Comparison of ENCODE assay signal across 8 cellular contexts in the genomic region with DNA sequence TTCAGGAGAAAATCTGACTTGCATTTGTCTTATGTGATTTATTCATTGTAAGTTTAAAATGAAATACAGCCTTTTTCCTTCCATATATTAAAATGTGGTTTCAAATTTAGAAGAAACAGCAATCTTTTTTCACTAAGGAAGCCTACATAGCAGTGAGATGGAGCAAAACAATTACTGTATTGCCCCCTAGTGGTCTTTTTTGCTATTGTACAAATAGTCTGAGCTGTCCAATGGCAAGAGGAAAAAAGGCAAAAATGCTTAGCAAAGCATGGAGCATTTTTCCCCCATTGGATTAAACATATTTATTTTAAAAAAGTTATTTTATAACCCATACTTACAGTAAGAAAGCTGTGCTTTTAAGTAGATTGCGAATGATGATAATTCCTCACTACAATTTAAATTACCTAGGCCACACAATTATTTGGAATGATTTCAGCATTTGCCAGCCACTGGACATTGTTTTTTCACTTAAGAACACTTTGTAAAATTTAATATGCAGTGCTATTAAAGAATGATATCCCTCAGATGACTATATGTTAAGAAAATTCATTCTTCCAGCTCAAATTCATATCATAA.
DNase-seq lines count a peak whose midpoint lies in the region; ATAC-seq and TF ChIP-seq lines count a peak whose summit lies in the region.

No MANE protein-coding gene starts in this region.

- no peaks in the 10 kb centered on the region for H4K20me1 ChIP-seq in SK-N-SH (ENCODE audit: insufficient read depth)
- no peaks in the 10 kb centered on the region for H4K20me1 ChIP-seq in neural cell (ENCODE audit: insufficient read depth)

- H3K27me3 ChIP-seq in SK-N-SH (ENCODE audit: insufficient read depth) (no peaks in the 10 kb centered on the region), esophagus muscularis mucosa (no peaks in the 10 kb centered on the region), neural cell (ENCODE audit: insufficient read depth, low read depth, low read length) (no peaks in the 10 kb centered on the region)

- no peaks in the 10 kb centered on the region for H3K9me2 ChIP-seq in SK-N-SH
- no peaks in the 10 kb centered on the region for H3K9me2 ChIP-seq in neural cell (ENCODE audit: insufficient read depth, low read length)

- no peak overlapping the region for H3K27ac ChIP-seq in SK-N-SH (ENCODE audit: low read depth in 2 of 2, low read length in 1 of 2)
- no peak overlapping the region for H3K27ac ChIP-seq in esophagus muscularis mucosa (replicated peaks in 1 of 4)
- no peak overlapping the region for H3K27ac ChIP-seq in neural cell (ENCODE audit: low read length)

- in situ Hi-C loops in GM13976 (cut with MboI; ENCODE audit: low sequenced_read_pairs, unreplicated experiment): loop anchor here (25.0 kb wide), 1 partner anchor 879 kb away; no protein-coding TSS in a partner anchor

- TF ChIP-seq RAD21 in SK-N-SH (IDR thresholded peaks at IDR 0.05; ENCODE audit: low read length) (peak; percentile 95), neural cell (conservative IDR thresholded peaks at IDR 0.05) (peak; percentile 71)

- ATAC-seq in HG02642 (IDR thresholded peaks at IDR 0.05; ENCODE audit: poor library complexity, unreplicated experiment): peak; percentile 96

- CTCF ChIA-PET in SK-N-SH (lab: Yijun Ruan, JAX): interaction anchor here (0.6 to 4.9 kb wide), 65 partner anchors 9 to 476 kb away, joined by 3 to 71 read pairs (median 4); a partner anchor contains a TSS

- WGBS in SK-N-SH (ENCODE audit: low lambda C conversion rate): 0% methylated on average over 1 of the region's 1 CpG
- WGBS in esophagus muscularis mucosa: 43% methylated on average over 1 of the region's 1 CpG
- WGBS in lower leg skin, 2 donors: 71 to 73% methylated on average over 1 of the region's 1 CpG

- H2AFZ ChIP-seq in SK-N-SH (ENCODE audit: low read depth): peak overlapping the region; percentile 61; the same call in 1 of the 2 replicates
- H2AFZ ChIP-seq in neural cell (ENCODE audit: low read depth, low read length): no peak overlapping the region

- no peaks in the 10 kb centered on the region for H3K79me2 ChIP-seq in SK-N-SH (ENCODE audit: insufficient read depth)
- H3K79me2 ChIP-seq in neural cell (replicated peaks; ENCODE audit: insufficient read depth, low read length): no peaks in the 10 kb centered on the region

- POLR2A ChIA-PET in SK-N-SH (lab: Yijun Ruan, JAX): no interaction called here

- TF ChIP-seq CTCF in AG09319 (IDR thresholded peaks at IDR 0.05; ENCODE audit: low read depth, low read length): peak; percentile 65
- TF ChIP-seq CTCF in GM13976 (IDR thresholded peaks at IDR 0.05; ENCODE audit: borderline replicate concordance, control extremely low read depth, extremely low read depth, insufficient read depth, missing control alignments): peak; percentile 65
- TF ChIP-seq CTCF in SK-N-SH (IDR thresholded peaks at IDR 0.05): peak; percentile 99
- TF ChIP-seq CTCF in esophagus muscularis mucosa (IDR thresholded peaks at IDR 0.05): peak; percentile 71 to 80 (median 78)
- peak; percentile 76 for TF ChIP-seq CTCF in neural cell (IDR thresholded peaks at IDR 0.05; ENCODE audit: poor library complexity, severe bottlenecking)
- peak in 1 of 3 donors; percentile 49 for TF ChIP-seq CTCF in lower leg skin (IDR thresholded peaks at IDR 0.05)

- H3K36me3 ChIP-seq in SK-N-SH (replicated peaks in 1 of 2; ENCODE audit: control insufficient read depth in 1 of 2, insufficient read depth in 2 of 2, low read length in 1 of 2) (no peaks in the 10 kb centered on the region), esophagus muscularis mucosa (no peaks in the 10 kb centered on the region), neural cell (ENCODE audit: insufficient read depth, low read length) (no peaks in the 10 kb centered on the region)

- H3K9me3 ChIP-seq in SK-N-SH (no peaks in the 10 kb centered on the region), esophagus muscularis mucosa (no peaks in the 10 kb centered on the region), neural cell (ENCODE audit: low read length) (no peaks in the 10 kb centered on the region)

- DNase-seq in AG09319 (ENCODE audit: extremely low read depth, low read depth) (peak; percentile 44), GM13976 (ENCODE audit: low spot score) (peak; percentile 24), MV-4-11 (lab: John Stamatoyannopoulos, UW) (peak; percentile 39), SK-N-SH (peak; percentile 45), esophagus muscularis mucosa (ENCODE audit: extremely low spot score) (no peak), lower leg skin (ENCODE audit: low spot score in 2 of 2) (no peak)

- H3K4me2 ChIP-seq in SK-N-SH (no peak overlapping the region), neural cell (ENCODE audit: low read length) (no peak overlapping the region)

- intact Hi-C loops in esophagus muscularis mucosa (cut with DNase I): loop anchor here (2.0 to 5.0 kb wide), 2 partner anchors 121 to 301 kb away; no protein-coding TSS in a partner anchor
- intact Hi-C loops in lower leg skin (cut with DNase I; ENCODE audit: low total_unique reads): no loop called here

- no peaks in the 10 kb centered on the region for H3K4me1 ChIP-seq in SK-N-SH (ENCODE audit: control insufficient read depth in 1 of 2, insufficient read depth in 2 of 2, low read depth in 1 of 2, low read length in 1 of 2)
- H3K4me1 ChIP-seq in esophagus muscularis mucosa: peaks cover 0 to 4% (median 2%) of the 10 kb centered on the region in 4 donors

- TF ChIP-seq EP300 in SK-N-SH (IDR thresholded peaks at IDR 0.05; ENCODE audit: borderline replicate concordance in 1 of 2, low read depth in 1 of 2, low read length in 1 of 2) (no peak), esophagus muscularis mucosa (IDR thresholded peaks at IDR 0.05) (no peak), neural cell (conservative IDR thresholded peaks at IDR 0.05; ENCODE audit: poor library complexity, severe bottlenecking) (no peak)

- H3K9ac ChIP-seq in SK-N-SH (no peak overlapping the region), neural cell (ENCODE audit: low read length) (no peak overlapping the region)

- H3F3A ChIP-seq in SK-N-SH (replicated peaks; ENCODE audit: insufficient read depth) (no peaks in the 10 kb centered on the region), neural cell (ENCODE audit: insufficient read depth, low read length, poor library complexity, severe bottlenecking) (no peaks in the 10 kb centered on the region)

- H3K4me3 ChIP-seq in SK-N-SH (ENCODE audit: low read depth in 2 of 2, low read length in 1 of 2): no peak overlapping the region
- H3K4me3 ChIP-seq in esophagus muscularis mucosa: no peak overlapping the region
- no peak overlapping the region for H3K4me3 ChIP-seq in neural cell (ENCODE audit: low read length)
- H3K4me3 ChIP-seq in lower leg skin (ENCODE audit: low read depth, poor library complexity, severe bottlenecking): no peak overlapping the region

- TF ChIP-seq POLR2A in esophagus muscularis mucosa (IDR thresholded peaks at IDR 0.05; ENCODE audit: low read depth): no peak
- no peak for TF ChIP-seq POLR2A in lower leg skin (IDR thresholded peaks at IDR 0.05)

TF ChIP-seq in SK-N-SH, 30 proteins besides CTCF, POLR2A, EP300 and RAD21:
- TF ChIP-seq, protein P1, sequence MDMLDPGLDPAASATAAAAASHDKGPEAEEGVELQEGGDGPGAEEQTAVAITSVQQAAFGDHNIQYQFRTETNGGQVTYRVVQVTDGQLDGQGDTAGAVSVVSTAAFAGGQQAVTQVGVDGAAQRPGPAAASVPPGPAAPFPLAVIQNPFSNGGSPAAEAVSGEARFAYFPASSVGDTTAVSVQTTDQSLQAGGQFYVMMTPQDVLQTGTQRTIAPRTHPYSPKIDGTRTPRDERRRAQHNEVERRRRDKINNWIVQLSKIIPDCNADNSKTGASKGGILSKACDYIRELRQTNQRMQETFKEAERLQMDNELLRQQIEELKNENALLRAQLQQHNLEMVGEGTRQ (IDR thresholded peaks at IDR 0.05; ENCODE audit: borderline replicate concordance, low read depth, low read length): no peak
- TF ChIP-seq CHD2 (IDR thresholded peaks at IDR 0.05; ENCODE audit: low read length, partially characterized antibody) (peak; percentile 23), TCF12 (IDR thresholded peaks at IDR 0.05) (no peak), SMC3 (IDR thresholded peaks at IDR 0.05; ENCODE audit: low read depth, low read length) (peak; percentile 77), RFX5 (IDR thresholded peaks at IDR 0.05; ENCODE audit: low read length) (peak; percentile 77), TEAD4 (IDR thresholded peaks at IDR 0.05; ENCODE audit: borderline replicate concordance, insufficient read depth) (0 out of 2 replicates have a peak, but pooled peaks have one; percentile 23)
TF ChIP-seq in SK-N-SH: peak in this region for 4.

TF ChIP-seq in neural cell, 6 proteins besides CTCF, POLR2A, EP300 and RAD21:
- TF ChIP-seq SMC3 (conservative IDR thresholded peaks at IDR 0.05; ENCODE audit: poor library complexity) (peak; percentile 67), TAF1 (IDR thresholded peaks at IDR 0.05; ENCODE audit: low read depth) (no peak)
TF ChIP-seq in neural cell: peak in this region for 1.

Comparison
In these comparisons a context has a peak if more than half of its experiments do, and no peak if none do; other contexts are left out.
1. DNase-seq: peak in AG09319 (single experiment), GM13976 (single experiment), MV-4-11 (single experiment) and SK-N-SH (single experiment); none in esophagus muscularis mucosa (single experiment) and lower leg skin (0 of 2).